8 cellular contexts compared by ENCODE assay signal in the genomic region with DNA sequence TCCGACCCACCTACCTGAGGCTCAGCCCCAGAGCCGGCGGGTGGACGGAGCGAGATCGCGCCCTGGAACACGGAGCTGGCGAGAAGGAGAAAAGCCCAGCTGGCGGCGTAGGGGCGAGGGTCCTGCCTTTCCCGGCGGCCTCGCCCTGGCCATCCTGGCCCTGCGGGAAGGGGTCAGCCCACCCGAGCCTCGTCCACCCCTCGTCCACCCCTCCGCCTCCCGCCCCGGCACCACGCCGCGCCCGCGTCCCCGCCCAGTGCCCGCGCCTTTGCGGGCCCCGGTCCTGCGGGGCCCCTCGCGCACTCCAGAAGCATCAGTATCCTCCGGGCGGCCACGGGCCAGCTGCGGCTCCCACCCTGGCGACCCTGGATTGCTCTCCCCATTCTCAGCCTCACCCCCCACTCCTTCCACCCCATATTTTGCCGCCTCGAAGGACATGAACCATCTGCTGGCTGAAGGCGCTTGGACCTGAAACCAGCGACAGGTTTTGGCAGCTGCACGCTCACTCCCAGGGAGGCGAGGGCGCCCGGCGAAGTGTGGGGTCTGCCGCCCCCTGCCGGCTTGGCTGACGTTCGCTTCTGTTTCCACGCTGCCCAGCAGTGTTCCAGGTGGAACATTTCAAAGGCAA.
A peak's percentile ranks its signal among the peaks of the same experiment; 100 is the strongest.
DNase-seq lines count a peak whose midpoint lies in the region; ATAC-seq, FAIRE-seq and TF ChIP-seq lines count a peak whose summit lies in the region.

No MANE protein-coding gene starts in this region.

- H3K4me1 ChIP-seq in PC-3 (ENCODE audit: insufficient read depth, low read length) (no peaks in the 10 kb centered on the region), cardiac muscle cell (ENCODE audit: low read depth) (no peaks in the 10 kb centered on the region), ovary (ENCODE audit: insufficient read depth) (peaks cover 4% of the 10 kb centered on the region)

- POLR2A ChIA-PET in PC-3 (lab: Charles Lee; ENCODE audit: unreplicated experiment): no interaction called here

- H3K27ac ChIP-seq in PC-3 (ENCODE audit: low read length): no peak overlapping the region
- H3K27ac ChIP-seq in cardiac muscle cell: no peak overlapping the region
- peak overlapping the region; percentile 5 to 53 for H3K27ac ChIP-seq in ovary

- intact Hi-C loops in PC-3 (cut with micrococcal nuclease) (no loop called here), ovary (cut with DNase I) (no loop called here)

- H3K4me3 ChIP-seq in PC-3 (ENCODE audit: low read length): no peak overlapping the region
- H3K4me3 ChIP-seq in cardiac muscle cell: peak overlapping the region; percentile 48
- peak overlapping the region; percentile 59 for H3K4me3 ChIP-seq in ovary

- 1% methylated on average over 30 to 54 of the region's 54 CpGs for WGBS in ovary, 3 donors

- CTCF ChIA-PET in PC-3 (lab: Charles Lee): no interaction called here

- H2AFZ ChIP-seq in PC-3 (ENCODE audit: low read length): no peak overlapping the region

- no peak for TF ChIP-seq POLR2A in ovary (IDR thresholded peaks at IDR 0.05)

- no peaks in the 10 kb centered on the region for H3K79me2 ChIP-seq in PC-3 (ENCODE audit: low read length)

- TF ChIP-seq EP300 in ovary (IDR thresholded peaks at IDR 0.05): no peak

- no peaks in the 10 kb centered on the region for H3K36me3 ChIP-seq in PC-3 (ENCODE audit: low read depth, low read length)
- no peaks in the 10 kb centered on the region for H3K36me3 ChIP-seq in cardiac muscle cell
- H3K36me3 ChIP-seq in ovary: no peaks in the 10 kb centered on the region

- TF ChIP-seq CTCF in AG09319 (IDR thresholded peaks at IDR 0.05; ENCODE audit: low read depth, low read length) (peak; percentile 81), PC-3 (conservative IDR thresholded peaks at IDR 0.05; ENCODE audit: low read depth, low read length) (peak; percentile 50; the same call in 1 of the 2 replicates), cardiac muscle cell (IDR thresholded peaks at IDR 0.05; ENCODE audit: low read depth, low read length) (peak; percentile 91), ovary (IDR thresholded peaks at IDR 0.05) (peak; percentile 65 to 81 (median 72))

- H3K9me2 ChIP-seq in PC-3 (replicated peaks; ENCODE audit: low read length): no peaks in the 10 kb centered on the region

- H3K9ac ChIP-seq in PC-3 (ENCODE audit: low read length): no peak overlapping the region

- no peaks in the 10 kb centered on the region for H4K20me1 ChIP-seq in PC-3 (ENCODE audit: low read length)

- no peaks in the 10 kb centered on the region for H3K9me3 ChIP-seq in PC-3 (ENCODE audit: low read length)
- no peaks in the 10 kb centered on the region for H3K9me3 ChIP-seq in cardiac muscle cell (ENCODE audit: low read depth)
- H3K9me3 ChIP-seq in ovary: no peaks in the 10 kb centered on the region

- H3F3A ChIP-seq in PC-3 (ENCODE audit: low read length, unreplicated experiment): no peaks in the 10 kb centered on the region

- BruUV-seq in PC-3 (replicated peaks; lab: Mats Ljungman, UMichigan): no TSS peak

- H3K27me3 ChIP-seq in PC-3 (ENCODE audit: low read length) (no peaks in the 10 kb centered on the region), cardiac muscle cell (peaks cover 7% of the 10 kb centered on the region), ovary (no peaks in the 10 kb centered on the region)

- no peak overlapping the region for H3K4me2 ChIP-seq in PC-3 (ENCODE audit: low read length)

- FAIRE-seq in urothelium cell line (lab: Jason Lieb, UNC): no peak

- DNase-seq in AG09319 (ENCODE audit: extremely low read depth, low read depth) (peak; percentile 10), PC-3 (peak; percentile 15), cardiac muscle cell (ENCODE audit: low read depth in 1 of 2, low spot score in 1 of 2) (peak; percentile 74 to 84), ovary (peak; percentile 82 to 88 (median 84)), urothelium cell line (ENCODE audit: low spot score) (peak; percentile 80)
- peak; percentile 43 for DNase-seq in activated naive CD4-positive, alpha-beta T cell treated with anti-CD3 and anti-CD28 coated beads, Interleukin-2, amount 50 U/mL, for 16 hours

- ATAC-seq in GM19328 (IDR thresholded peaks at IDR 0.05; ENCODE audit: unreplicated experiment) (peak; percentile 87), HG03432 (IDR thresholded peaks at IDR 0.05; ENCODE audit: unreplicated experiment) (peak; percentile 97), PC-3 (peak; percentile 59; the same call in 1 of the 2 replicates)

Comparison
In these comparisons a context has a peak if more than half of its experiments do, and no peak if none do; other contexts are left out.
1. DNase-seq: peak in every context shown above with its lines; median percentile 84 in ovary; 80 in urothelium cell line; 79 in cardiac muscle cell; 43 in activated naive CD4-positive, alpha-beta T cell treated with anti-CD3 and anti-CD28 coated beads, Interleukin-2, amount 50 U/mL, for 16 hours; 15 in PC-3; 10 in AG09319.
2. H3K27ac ChIP-seq: peak in ovary (2 of 2); none in PC-3 (single experiment) and cardiac muscle cell (single experiment).
3. Peak in every context shown above with its lines, with median percentiles within 50 percentile points of each other: CTCF ChIP-seq and ATAC-seq.